Comparison of ENCODE assay signal across 31 cellular contexts in genomic region chr4:907691-908437, GRCh38. TPM values are rescaled to one million over a fixed set of nuclear protein-coding genes. Genes with fewer than 3 reads are reported as not detected.
A peak's percentile ranks its signal among the peaks of the same experiment; 100 is the strongest.
DNase-seq lines count a peak whose midpoint lies in the region; ATAC-seq and TF ChIP-seq lines count a peak whose summit lies in the region.
"Had no signal": no experiment of that assay in that cellular context is flagged by ENCODE, and none has a peak within 500 bp of the region (broad histone marks: within the 10 kb centered on the region; RNA-seq: fewer than 3 reads in every experiment).

No MANE protein-coding gene starts in this region.

- H3K4me2 ChIP-seq in fibroblast of lung (ENCODE audit: extremely low read depth, insufficient read depth, low read length) = no peak overlapping the region
- H3K4me2 ChIP-seq: hepatocyte had no signal

- no peak overlapping the region for H3K4me3 Mint-ChIP-seq in mesothelial cell of epicardium
- H3K4me3 Mint-ChIP-seq: activated CD4-positive, alpha-beta T cell treated with anti-CD3 and anti-CD28 coated beads, Interleukin-2, amount 10 ng/mL, durations not matched to agents 24 days and 14 days; activated T-cell treated with anti-CD3 and anti-CD28 coated beads, Interleukin-2, amount 50 U/mL, for 24 hours; effector memory CD8-positive, alpha-beta T cell; natural killer cell treated with Interleukin-12 subunit alpha and Interleukin-12 subunit beta and Interleukin-15 and Interleukin-18, amount 100 ng/mL, for 72 hours; stimulated activated naive B cell treated with anti-CD40 and anti-IgM and Interleukin-4, amounts not matched to agents 10 μg/mL and 1 μg/mL and 100 μg/mL, for 72 hours had no signal

- H3K79me2 ChIP-seq in fibroblast of lung (ENCODE audit: control insufficient read depth, insufficient read depth, low read length) = peaks cover 12% of the 10 kb centered on the region

- H3K9ac ChIP-seq in fibroblast of lung (ENCODE audit: insufficient read depth, low read length) = no peak overlapping the region

- no peaks in the 10 kb centered on the region for H3K27me3 Mint-ChIP-seq in mesothelial cell of epicardium (ENCODE audit: low read depth)
- H3K27me3 Mint-ChIP-seq: activated CD4-positive, alpha-beta T cell treated with anti-CD3 and anti-CD28 coated beads, Interleukin-2, amount 10 ng/mL, durations not matched to agents 24 days and 14 days; activated T-cell treated with anti-CD3 and anti-CD28 coated beads, Interleukin-2, amount 50 U/mL, for 24 hours; effector memory CD8-positive, alpha-beta T cell; natural killer cell treated with Interleukin-12 subunit alpha and Interleukin-12 subunit beta and Interleukin-15 and Interleukin-18, amount 100 ng/mL, for 72 hours; stimulated activated naive B cell treated with anti-CD40 and anti-IgM and Interleukin-4, amounts not matched to agents 10 μg/mL and 1 μg/mL and 100 μg/mL, for 72 hours had no signal

- H3K36me3 ChIP-seq in fibroblast of lung (ENCODE audit: control insufficient read depth, insufficient read depth, low read length) (peaks cover 8% of the 10 kb centered on the region), HAP-1 (replicated peaks) (peaks cover 18% of the 10 kb centered on the region)
- H3K36me3 ChIP-seq: ovary had no signal

- ATAC-seq in HG02798 (IDR thresholded peaks at IDR 0.05; ENCODE audit: poor library complexity, unreplicated experiment) (no peak), GM19035 (IDR thresholded peaks at IDR 0.05; ENCODE audit: unreplicated experiment) (no peak)
- ATAC-seq: effector memory CD8-positive, alpha-beta T cell; esophagus mucosa; gastroesophageal sphincter; left lung; mucosa of descending colon; natural killer cell treated with Interleukin-12 subunit alpha and Interleukin-12 subunit beta and Interleukin-15 and Interleukin-18, amount 100 ng/mL, for 72 hours; stimulated activated naive B cell treated with anti-CD40 and anti-IgM and Interleukin-4, amounts not matched to agents 10 μg/mL and 1 μg/mL and 100 μg/mL, for 72 hours had no signal

- CTCF ChIA-PET in AG04450 (lab: Charles Lee) = interaction anchor here (0.7 to 1.1 kb wide), 2 partner anchors 166 to 168 kb away, joined by 3 to 4 read pairs; no protein-coding TSS in a partner anchor

- H3K4me3 ChIP-seq in AG04450 (ENCODE audit: low read depth, low read length) = no peak overlapping the region
- H3K4me3 ChIP-seq in fibroblast of lung (replicated peaks in 1 of 4; ENCODE audit: control extremely low read depth in 1 of 4, insufficient read depth in 1 of 4, low read depth in 3 of 4, low read length in 4 of 4) = no peak overlapping the region
- no peak overlapping the region for H3K4me3 ChIP-seq in HAP-1
- H3K4me3 ChIP-seq: gastroesophageal sphincter, hepatocyte, left lung, mucosa of descending colon, ovary, sigmoid colon, suprapubic skin had no signal

- H3K9me3 ChIP-seq in AG04450 (ENCODE audit: control insufficient read depth, insufficient read depth, low read length) (peaks cover 16% of the 10 kb centered on the region; the same call in 1 of the 2 replicates), fibroblast of lung (ENCODE audit: control insufficient read depth, insufficient read depth, low read depth, low read length) (no peaks in the 10 kb centered on the region), HAP-1 (no peaks in the 10 kb centered on the region)
- H3K9me3 ChIP-seq: Caco-2, gastroesophageal sphincter, left lung, mucosa of descending colon, ovary, sigmoid colon, suprapubic skin had no signal

- peak overlapping the region; percentile 2 for H3K27ac ChIP-seq in AG04450 (ENCODE audit: low read depth, low read length)
- H3K27ac ChIP-seq in fibroblast of lung (ENCODE audit: insufficient read depth, low read length) = no peak overlapping the region
- H3K27ac ChIP-seq: C4-2B, gastroesophageal sphincter, hepatocyte, ovary, sigmoid colon, suprapubic skin, WERI-Rb-1 had no signal

- H3K4me1 Mint-ChIP-seq in mesothelial cell of epicardium = peaks cover 16% of the 10 kb centered on the region
- H3K4me1 Mint-ChIP-seq: activated CD4-positive, alpha-beta T cell treated with anti-CD3 and anti-CD28 coated beads, Interleukin-2, amount 10 ng/mL, durations not matched to agents 24 days and 14 days had no signal

- H3K9me3 Mint-ChIP-seq in mesothelial cell of epicardium = no peaks in the 10 kb centered on the region
- H3K9me3 Mint-ChIP-seq: natural killer cell treated with Interleukin-12 subunit alpha and Interleukin-12 subunit beta and Interleukin-15 and Interleukin-18, amount 100 ng/mL, for 72 hours had no signal

- peaks cover 16% of the 10 kb centered on the region for H3K36me3 Mint-ChIP-seq in mesothelial cell of epicardium
- H3K36me3 Mint-ChIP-seq: natural killer cell treated with Interleukin-12 subunit alpha and Interleukin-12 subunit beta and Interleukin-15 and Interleukin-18, amount 100 ng/mL, for 72 hours had no signal

- H3K27ac Mint-ChIP-seq in mesothelial cell of epicardium = peak overlapping the region; percentile 85
- H3K27ac Mint-ChIP-seq: activated CD4-positive, alpha-beta T cell treated with anti-CD3 and anti-CD28 coated beads, Interleukin-2, amount 10 ng/mL, durations not matched to agents 24 days and 14 days; activated T-cell treated with anti-CD3 and anti-CD28 coated beads, Interleukin-2, amount 50 U/mL, for 24 hours; natural killer cell treated with Interleukin-12 subunit alpha and Interleukin-12 subunit beta and Interleukin-15 and Interleukin-18, amount 100 ng/mL, for 72 hours; stimulated activated naive B cell treated with anti-CD40 and anti-IgM and Interleukin-4, amounts not matched to agents 10 μg/mL and 1 μg/mL and 100 μg/mL, for 72 hours had no signal

- POLR2A ChIA-PET in AG04450 (lab: Yijun Ruan, JAX) = no interaction called here

- in situ Hi-C loops in HAP-1 (cut with MboI; ENCODE audit: low sequenced_read_pairs) = no loop called here

- no peak overlapping the region for H2AFZ ChIP-seq in fibroblast of lung (ENCODE audit: low read length)
- H2AFZ ChIP-seq: hepatocyte had no signal

- H3K4me1 ChIP-seq in fibroblast of lung (ENCODE audit: control insufficient read depth, extremely low read depth, insufficient read depth, low read length) = no peaks in the 10 kb centered on the region
- H3K4me1 ChIP-seq in HAP-1 = no peaks in the 10 kb centered on the region
- H3K4me1 ChIP-seq: Caco-2, gastroesophageal sphincter, sigmoid colon, suprapubic skin had no signal

- no peak for TF ChIP-seq CTCF in AG04450 (IDR thresholded peaks at IDR 0.05; ENCODE audit: low read depth, low read length)
- no peak for TF ChIP-seq CTCF in fibroblast of lung (conservative IDR thresholded peaks at IDR 0.05 in 1 of 2, IDR thresholded peaks at IDR 0.05 in 1 of 2; ENCODE audit: low read depth in 1 of 2, low read length in 2 of 2)
- TF ChIP-seq CTCF in mesothelial cell of epicardium (IDR thresholded peaks at IDR 0.05; ENCODE audit: unreplicated experiment) = no peak

- H3K27me3 ChIP-seq in AG04450 (ENCODE audit: control insufficient read depth, insufficient read depth, low read length) (no peaks in the 10 kb centered on the region), fibroblast of lung (ENCODE audit: control insufficient read depth, insufficient read depth, low read length) (no peaks in the 10 kb centered on the region), HAP-1 (ENCODE audit: low read depth) (no peaks in the 10 kb centered on the region)
- H3K27me3 ChIP-seq: gastroesophageal sphincter, hepatocyte, left lung, ovary, sigmoid colon, suprapubic skin had no signal

- no peaks in the 10 kb centered on the region for H4K20me1 ChIP-seq in fibroblast of lung (ENCODE audit: control insufficient read depth, extremely low read depth, insufficient read depth, low read length)

- DNase-seq in AG04450 (ENCODE audit: low read depth, low spot score) = no peak
- DNase-seq in amniotic epithelial cell (ENCODE audit: low read depth) = peak; percentile 93
- DNase-seq in fibroblast of lung (ENCODE audit: low read depth in 2 of 2) = peak; percentile 45 to 84
- peak in 1 of 2 experiments; percentile 48 for DNase-seq in mesothelial cell of epicardium (ENCODE audit: low spot score in 2 of 2, unreplicated experiment in 2 of 2)
- no peak for DNase-seq in NCI-H446 treated with DMSO at 0.1 percent for 48 hours (lab: John Stamatoyannopoulos, UW)
- DNase-seq in HAP-1 (ENCODE audit: low spot score in 2 of 2) = no peak
- DNase-seq: activated CD4-positive, alpha-beta T cell treated with anti-CD3 and anti-CD28 coated beads, Interleukin-2, amount 10 ng/mL, durations not matched to agents 24 days and 14 days; activated gamma-delta T cell; activated T-cell treated with anti-CD3 and anti-CD28 coated beads, Interleukin-2, amount 50 U/mL, for 24 hours; Caco-2; effector memory CD8-positive, alpha-beta T cell; GDM1; H7; mucosa of descending colon; NCI-H1105 treated with DMSO at 0.1 percent for 48 hours; NCI-H2029 treated with DMSO at 0.1 percent for 48 hours; NCI-H345; ovary; sigmoid colon; stimulated activated CD4-positive, alpha-beta T cell treated with anti-CD3 and anti-CD28 coated beads, Interleukin-4, amount 100 ng/mL, for 4 hours; stimulated activated naive B cell treated with anti-CD40 and anti-IgM and Interleukin-4, amounts not matched to agents 10 μg/mL and 1 μg/mL and 100 μg/mL, for 72 hours; WERI-Rb-1 had no signal

RNA-seq across cellular contexts. Expression of gene GAK, which starts 24.3 kb away (rescaled TPM):
- 17.0 and 21.5 TPM in 2 replicates for polyA plus RNA-seq in AG04450 (2011; rRNA removed)
- 36.8 and 41.8 TPM in 2 replicates for polyA minus RNA-seq in AG04450 (2011; rRNA and poly(A)+ RNA removed)
- 37.2 and 48.2 TPM in 2 replicates for total RNA-seq in fibroblast of lung
- polyA plus RNA-seq in fibroblast of lung = 10.1 and 13.9 TPM in 2 replicates
- polyA plus RNA-seq in fibroblast of lung (2012) = 29.8 and 41.7 TPM in 2 replicates
- polyA minus RNA-seq in fibroblast of lung (ENCODE audit: low replicate concordance) = 19.9 and 26.7 TPM in 2 replicates
- total RNA-seq in mesothelial cell of epicardium = 113 to 114 TPM (median 114 TPM) in 3 replicates

RNA-seq across cellular contexts. Expression of gene TMEM175, which starts 24.4 kb away (rescaled TPM):
- polyA plus RNA-seq in AG04450 (2011; rRNA removed) (27.9 and 31.8 TPM in 2 replicates), fibroblast of lung (23.9 and 29.2 TPM in 2 replicates)
- 17.2 and 25.7 TPM in 2 replicates for polyA minus RNA-seq in AG04450 (2011; rRNA and poly(A)+ RNA removed)
- total RNA-seq in fibroblast of lung (10.3 and 16.3 TPM in 2 replicates), mesothelial cell of epicardium (25.5 to 32.5 TPM (median 28.0 TPM) in 3 replicates)
- polyA plus RNA-seq in fibroblast of lung (2012) = 21.8 and 28.7 TPM in 2 replicates
- 47.0 and 77.0 TPM in 2 replicates for polyA minus RNA-seq in fibroblast of lung (ENCODE audit: low replicate concordance)

Comparison
In these comparisons a context has a peak if more than half of its experiments do, and no peak if none do; other contexts are left out.
1. DNase-seq: peak in amniotic epithelial cell (single experiment) and fibroblast of lung (2 of 2); none in AG04450 (single experiment), NCI-H446 treated with DMSO at 0.1 percent for 48 hours (single experiment) and HAP-1 (0 of 2).